In the genomic region with DNA sequence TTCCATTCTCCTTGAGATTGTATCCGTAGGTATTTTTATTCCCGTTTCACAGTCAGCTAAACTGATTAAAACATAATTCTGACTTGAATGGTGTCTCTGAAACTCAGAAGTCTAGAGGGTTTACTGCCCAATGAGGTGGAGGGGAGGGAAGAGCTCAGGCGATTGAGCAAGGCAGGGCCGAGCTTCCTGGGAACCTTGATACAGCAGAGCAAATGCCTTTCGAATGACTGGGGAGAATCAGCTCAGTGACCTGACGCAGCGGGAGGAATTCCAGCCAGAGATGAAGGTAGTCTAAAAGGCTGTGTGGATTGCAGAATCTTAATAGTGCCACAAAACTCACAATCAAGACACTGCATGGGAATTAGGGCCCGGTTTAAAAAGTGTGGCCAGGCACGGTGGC, we compare ENCODE assay signal across 1 cellular context.
A peak's percentile ranks its signal among the peaks of the same experiment; 100 is the strongest.
TF ChIP-seq lines count a peak whose summit lies in the region.

No MANE protein-coding gene starts in this region.

TF ChIP-seq in IMR-90, 13 proteins besides CTCF, POLR2A, EP300 and RAD21:
- TF ChIP-seq CEBPB (IDR thresholded peaks at IDR 0.05; ENCODE audit: low read depth, low read length), result peak; percentile 64; the same call in 1 of the 2 replicates
- TF ChIP-seq CHD1 (IDR thresholded peaks at IDR 0.05; ENCODE audit: low read depth, low read length), result no peak
TF ChIP-seq in IMR-90: peak in this region for 1.
